9 cellular contexts compared by ENCODE assay signal in the genomic region with DNA sequence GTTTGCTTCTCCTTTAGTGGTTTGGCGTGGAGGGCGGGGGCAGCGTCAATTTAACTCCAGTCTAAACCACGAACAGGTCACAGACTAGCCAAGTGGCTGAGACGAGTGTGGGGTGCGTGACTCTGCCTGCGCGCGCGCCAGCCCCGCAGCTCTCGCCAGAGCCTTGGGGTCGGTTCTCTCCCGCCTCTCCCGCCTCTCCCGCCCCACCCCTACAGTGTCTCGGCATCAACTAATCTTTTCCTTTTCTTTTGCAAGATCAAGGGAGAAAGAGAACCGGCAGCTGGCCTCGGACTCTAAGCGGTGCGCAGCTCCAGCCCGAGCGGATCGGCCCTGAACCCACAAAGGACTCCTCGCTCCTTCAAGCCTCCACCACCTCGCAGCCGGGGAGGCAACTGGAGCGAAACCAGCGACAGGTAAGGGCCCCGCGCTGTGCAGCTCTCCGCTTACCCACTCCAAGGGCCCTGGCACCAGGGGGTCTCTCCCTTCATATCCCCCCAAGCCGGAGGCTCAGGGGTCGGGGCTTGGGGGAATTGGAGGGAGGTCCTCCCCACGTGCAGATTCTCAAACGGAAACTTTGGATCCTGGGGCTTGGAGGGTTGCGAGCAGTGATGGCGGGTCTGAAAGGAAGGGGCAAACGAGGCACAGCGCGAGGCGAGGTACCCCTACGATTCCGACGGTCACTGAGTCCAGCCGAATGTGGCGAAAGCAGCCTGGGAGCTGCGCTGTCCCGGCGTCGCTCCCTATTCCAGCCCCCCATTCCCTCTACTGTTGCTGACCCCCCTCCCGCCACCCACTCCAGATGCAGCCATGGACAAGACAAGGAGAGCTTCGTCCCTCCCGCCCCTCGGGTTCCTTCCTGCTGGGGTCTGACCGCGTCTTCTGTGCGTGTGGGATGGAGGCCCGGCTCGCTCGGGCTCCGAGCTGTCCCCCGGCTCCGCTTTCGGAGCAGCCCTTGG. TPM values are rescaled to one million over a fixed set of nuclear protein-coding genes. Genes with fewer than 3 reads are reported as not detected.
DNase-seq lines count a peak whose midpoint lies in the region; ATAC-seq, FAIRE-seq and TF ChIP-seq lines count a peak whose summit lies in the region.
"Had no signal": no experiment of that assay in that cellular context is flagged by ENCODE, and none has a peak within 500 bp of the region (broad histone marks: within the 10 kb centered on the region; RNA-seq: fewer than 3 reads in every experiment).

No MANE protein-coding gene starts in this region.

- TF ChIP-seq CTCF in HFFc6 (IDR thresholded peaks at IDR 0.05) (no peak), colonic mucosa (IDR thresholded peaks at IDR 0.05) (no peak)

- peaks cover 26% of the 10 kb centered on the region for H3K27me3 Mint-ChIP-seq in HFFc6 (ENCODE audit: insufficient read depth)
- peaks cover 13 to 16% of the 10 kb centered on the region in 2 donors for H3K27me3 Mint-ChIP-seq in natural killer cell treated with Interleukin-12 subunit alpha and Interleukin-12 subunit beta and Interleukin-15 and Interleukin-18, amount 100 ng/mL, for 72 hours

- FAIRE-seq in GM12891 (lab: Jason Lieb, UNC), result no peak

- H3K36me3 Mint-ChIP-seq in HFFc6 (ENCODE audit: low read depth), result no peaks in the 10 kb centered on the region
- no peaks in the 10 kb centered on the region for H3K36me3 Mint-ChIP-seq in natural killer cell treated with Interleukin-12 subunit alpha and Interleukin-12 subunit beta and Interleukin-15 and Interleukin-18, amount 100 ng/mL, for 72 hours

- peak overlapping the region; percentile 19 for H3K4me3 ChIP-seq in colonic mucosa
- peak overlapping the region; percentile 87 to 94 for H3K4me3 ChIP-seq in stomach smooth muscle (ENCODE audit: low read length in 2 of 2)

- H3K9ac ChIP-seq in colonic mucosa (ENCODE audit: low read depth in 2 of 2, low read length in 2 of 2), result no peak overlapping the region
- H3K9ac ChIP-seq in stomach smooth muscle (ENCODE audit: low read length in 2 of 2), result peak overlapping the region; percentile 78 to 84

- no peak for ATAC-seq in natural killer cell treated with Interleukin-12 subunit alpha and Interleukin-12 subunit beta and Interleukin-15 and Interleukin-18, amount 100 ng/mL, for 72 hours
- ATAC-seq in HG02970 (IDR thresholded peaks at IDR 0.05; ENCODE audit: low FRiP score, unreplicated experiment) (no peak), HG02852 (IDR thresholded peaks at IDR 0.05; ENCODE audit: unreplicated experiment) (no peak)
- ATAC-seq: sciatic nerve had no signal

- peaks cover 24% of the 10 kb centered on the region for H3K4me1 Mint-ChIP-seq in HFFc6 (ENCODE audit: low read depth)
- H3K4me1 Mint-ChIP-seq in natural killer cell treated with Interleukin-12 subunit alpha and Interleukin-12 subunit beta and Interleukin-15 and Interleukin-18, amount 100 ng/mL, for 72 hours (ENCODE audit: low read depth in 2 of 2), result no peaks in the 10 kb centered on the region

- H3K9me3 Mint-ChIP-seq in HFFc6, result no peaks in the 10 kb centered on the region
- H3K9me3 Mint-ChIP-seq in natural killer cell treated with Interleukin-12 subunit alpha and Interleukin-12 subunit beta and Interleukin-15 and Interleukin-18, amount 100 ng/mL, for 72 hours, result no peaks in the 10 kb centered on the region

- no peaks in the 10 kb centered on the region for H3K36me3 ChIP-seq in colonic mucosa
- H3K36me3 ChIP-seq in stomach smooth muscle (ENCODE audit: control insufficient read depth in 2 of 2, insufficient read depth in 2 of 2, low read length in 2 of 2), result no peaks in the 10 kb centered on the region

- no peak for DNase-seq in HFFc6
- no peak for DNase-seq in colonic mucosa
- peak; percentile 22 for DNase-seq in iPS-NIHi7 (ENCODE audit: extremely low spot score)
- no peak for DNase-seq in natural killer cell treated with Interleukin-12 subunit alpha and Interleukin-12 subunit beta and Interleukin-15 and Interleukin-18, amount 100 ng/mL, for 72 hours (ENCODE audit: low spot score)
- DNase-seq in GM12891 (ENCODE audit: insufficient read length, low spot score), result no peak

- H3K9me3 ChIP-seq in colonic mucosa (no peaks in the 10 kb centered on the region), stomach smooth muscle (ENCODE audit: control insufficient read depth in 2 of 2, low read length in 2 of 2) (no peaks in the 10 kb centered on the region)

- TF ChIP-seq POLR2A in GM12891 (IDR thresholded peaks at IDR 0.05; ENCODE audit: low read depth, low read length), result no peak

- H3K27me3 ChIP-seq in colonic mucosa (peaks cover 26% of the 10 kb centered on the region), stomach smooth muscle (ENCODE audit: control insufficient read depth in 1 of 2, insufficient read depth in 2 of 2, low read length in 2 of 2) (no peaks in the 10 kb centered on the region)

- H3K27ac ChIP-seq in colonic mucosa, result no peak overlapping the region
- peak overlapping the region; percentile 79 for H3K27ac ChIP-seq in stomach smooth muscle (ENCODE audit: low read length)

- intact Hi-C loops in colonic mucosa (cut with DNase I), result no loop called here

- no peak overlapping the region for H3K27ac Mint-ChIP-seq in HFFc6
- H3K27ac Mint-ChIP-seq in natural killer cell treated with Interleukin-12 subunit alpha and Interleukin-12 subunit beta and Interleukin-15 and Interleukin-18, amount 100 ng/mL, for 72 hours, result no peak overlapping the region

- H3K4me1 ChIP-seq in colonic mucosa, result no peaks in the 10 kb centered on the region
- H3K4me1 ChIP-seq in stomach smooth muscle (ENCODE audit: control insufficient read depth, insufficient read depth, low read length), result peaks cover 23% of the 10 kb centered on the region

- peak overlapping the region; percentile 88 for H3K4me3 Mint-ChIP-seq in HFFc6
- H3K4me3 Mint-ChIP-seq in natural killer cell treated with Interleukin-12 subunit alpha and Interleukin-12 subunit beta and Interleukin-15 and Interleukin-18, amount 100 ng/mL, for 72 hours, result no peak overlapping the region

TF ChIP-seq in GM12891, 5 proteins besides CTCF, POLR2A, EP300 and RAD21:
- TF ChIP-seq POU2F2 (IDR thresholded peaks at IDR 0.05; ENCODE audit: low read depth, low read length) (no peak), POLR2AphosphoS5 (IDR thresholded peaks at IDR 0.05; ENCODE audit: low read depth, low read length) (no peak), TAF1 (IDR thresholded peaks at IDR 0.05; ENCODE audit: low read depth, low read length) (no peak), PAX5 (IDR thresholded peaks at IDR 0.05; ENCODE audit: insufficient read depth, low read length, severe bottlenecking) (no peak), SPI1 (IDR thresholded peaks at IDR 0.05; ENCODE audit: low read depth, low read length) (no peak)
TF ChIP-seq in GM12891: peak in this region for 0.

RNA-seq across cellular contexts. Expression of a gene that starts 0.8 kb away (rescaled TPM):
- 1 to 10 TPM; 1.1 to 4.5 (median 3.9) TPM for total RNA-seq in HFFc6 (2021; fragmentation: NEBNext Ultra II Directional; extraction: Animal tissue kit (Norgen Biotek cat#: 25700))
- total RNA-seq in colonic mucosa, result 1 to 10 TPM in 1 of 2 donors, under 1 TPM in 1; 0.30 to 6.1 TPM
- total RNA-seq in natural killer cell treated with Interleukin-12 subunit alpha and Interleukin-12 subunit beta and Interleukin-15 and Interleukin-18, amount 100 ng/mL, for 72 hours, result not detected
- not detected for polyA plus RNA-seq in GM12891 (2012; ENCODE audit: low read depth, missing spikeins)
- total RNA-seq: sciatic nerve had no signal

Comparison
In these comparisons a context has a peak if more than half of its experiments do, and no peak if none do; other contexts are left out.
1. H3K9ac ChIP-seq: peak in stomach smooth muscle (2 of 2); none in colonic mucosa (0 of 2).